Comparison of ENCODE assay signal across 18 cellular contexts in the genomic region with DNA sequence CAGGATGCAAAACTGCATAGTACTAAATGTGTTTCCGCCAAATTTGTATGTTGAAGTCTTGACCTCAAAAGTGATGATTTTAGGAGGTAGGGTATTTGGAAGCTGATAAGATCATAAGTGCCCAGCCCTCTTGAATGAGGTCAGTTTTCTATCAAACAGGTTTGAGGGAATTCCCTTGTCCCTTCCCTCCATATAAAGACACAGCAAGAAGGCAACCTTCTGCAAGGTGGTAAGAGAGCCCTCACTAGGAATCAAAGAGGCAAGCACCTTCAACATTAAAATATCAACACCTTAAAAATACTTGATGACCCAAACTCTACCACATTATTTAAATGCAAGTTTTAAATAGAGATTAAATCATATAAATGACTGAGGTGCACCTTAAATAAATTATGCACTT.
"Had no signal": no experiment of that assay in that cellular context is flagged by ENCODE, and none has a peak within 500 bp of the region (broad histone marks: within the 10 kb centered on the region; RNA-seq: fewer than 3 reads in every experiment).

No MANE protein-coding gene starts in this region.

- H3K4me1 ChIP-seq: esophagus muscularis mucosa, gastroesophageal sphincter, heart left ventricle, left lung, lower lobe of right lung had no signal

- H3K4me3 ChIP-seq: coronary artery, dorsolateral prefrontal cortex, esophagus muscularis mucosa, gastroesophageal sphincter, heart left ventricle, hepatocyte, left lung, lower lobe of right lung had no signal

- H3K27me3 Mint-ChIP-seq: naive thymus-derived CD4-positive, alpha-beta T cell had no signal

- H3K4me1 Mint-ChIP-seq: naive thymus-derived CD4-positive, alpha-beta T cell had no signal

- H3K9me3 ChIP-seq: esophagus muscularis mucosa, gastroesophageal sphincter, left lung, lower lobe of right lung had no signal

- H3K27ac ChIP-seq: coronary artery, dorsolateral prefrontal cortex, esophagus muscularis mucosa, foreskin keratinocyte, gastroesophageal sphincter, heart left ventricle, hepatocyte, left lung, lower lobe of right lung had no signal

- H2AFZ ChIP-seq: hepatocyte had no signal

- H3K27ac Mint-ChIP-seq: naive thymus-derived CD4-positive, alpha-beta T cell had no signal

- ATAC-seq: foreskin keratinocyte; gastroesophageal sphincter; heart left ventricle; left cardiac atrium; left lung; left ventricle myocardium superior; lower lobe of right lung; naive thymus-derived CD4-positive, alpha-beta T cell had no signal

- H3K36me3 ChIP-seq: esophagus muscularis mucosa, gastroesophageal sphincter, heart left ventricle, left lung, lower lobe of right lung had no signal

- H3K4me3 Mint-ChIP-seq: naive thymus-derived CD4-positive, alpha-beta T cell had no signal

- H3K79me2 ChIP-seq: hepatocyte had no signal

- H3K27me3 ChIP-seq: dorsolateral prefrontal cortex, esophagus muscularis mucosa, foreskin keratinocyte, gastroesophageal sphincter, heart left ventricle, hepatocyte, left lung had no signal

- DNase-seq: dermis blood vessel endothelial cell; dorsolateral prefrontal cortex; effector CD4-positive, alpha-beta T cell; effector memory CD4-positive, alpha-beta T cell; foreskin keratinocyte; heart left ventricle; hypothalamus; left cardiac atrium; left lung; left ventricle myocardium superior; lower lobe of right lung; mesenchymal stem cell; midbrain; naive thymus-derived CD4-positive, alpha-beta T cell had no signal

- H3K4me2 ChIP-seq: hepatocyte had no signal

- H3K36me3 Mint-ChIP-seq: naive thymus-derived CD4-positive, alpha-beta T cell had no signal
